19 cellular contexts compared by ENCODE assay signal in genomic region chr18:8625693-8626092, GRCh38. TPM values are rescaled to one million over a fixed set of nuclear protein-coding genes. Genes with fewer than 3 reads are reported as not detected.
DNase-seq lines count a peak whose midpoint lies in the region; ATAC-seq and TF ChIP-seq lines count a peak whose summit lies in the region.
"Had no signal": no experiment of that assay in that cellular context is flagged by ENCODE, and none has a peak within 500 bp of the region (broad histone marks: within the 10 kb centered on the region; RNA-seq: fewer than 3 reads in every experiment).

No MANE protein-coding gene starts in this region.

- H2BK12ac ChIP-seq in mesenchymal stem cell (ENCODE audit: low read length in 2 of 2): no peak overlapping the region

- H3K79me1 ChIP-seq in mesenchymal stem cell (replicated peaks; ENCODE audit: low read length, poor library complexity, severe bottlenecking): peaks cover 39% of the 10 kb centered on the region

- H3K4ac ChIP-seq in mesenchymal stem cell (ENCODE audit: low read depth in 1 of 2, low read length in 2 of 2): no peak overlapping the region

- H3K4me1 Mint-ChIP-seq in neural progenitor cell: peaks cover 22% of the 10 kb centered on the region

- H3K9me3 ChIP-seq in mesenchymal stem cell (ENCODE audit: control insufficient read depth, low read length) (no peaks in the 10 kb centered on the region), neural progenitor cell (ENCODE audit: low read depth) (no peaks in the 10 kb centered on the region)
- H3K9me3 ChIP-seq: breast epithelium, left lung had no signal

- H3K79me2 ChIP-seq in neural progenitor cell (ENCODE audit: low read depth): peaks cover 72% of the 10 kb centered on the region

- peaks cover 33% of the 10 kb centered on the region for H4K20me1 ChIP-seq in neural progenitor cell (ENCODE audit: low read depth)

- H3K4me1 ChIP-seq in mesenchymal stem cell (ENCODE audit: control insufficient read depth, insufficient read depth, low read depth, low read length) (peaks cover 11% of the 10 kb centered on the region), neural progenitor cell (no peaks in the 10 kb centered on the region)

- H2AK5ac ChIP-seq in mesenchymal stem cell (ENCODE audit: low read length, severe bottlenecking): no peak overlapping the region

- over 99% methylated on average over 7 of the region's 9 CpGs for WGBS in mesenchymal stem cell

- peaks cover 16 to 55% of the 10 kb centered on the region in 2 experiments for H3K36me3 ChIP-seq in mesenchymal stem cell (ENCODE audit: control insufficient read depth in 1 of 2, insufficient read depth in 2 of 2, low read depth in 1 of 2, low read length in 2 of 2)
- H3K36me3 ChIP-seq in neural progenitor cell: no peaks in the 10 kb centered on the region
- H3K36me3 ChIP-seq: breast epithelium had no signal

- H3K4me3 ChIP-seq in mesenchymal stem cell (ENCODE audit: insufficient read depth in 1 of 2, low read depth in 1 of 2, low read length in 2 of 2) (no peak overlapping the region), neural progenitor cell (no peak overlapping the region)
- H3K4me3 ChIP-seq: breast epithelium, K562, left lung had no signal

- TF ChIP-seq CTCF in VCaP (conservative IDR thresholded peaks at IDR 0.05) (no peak), neural progenitor cell (IDR thresholded peaks at IDR 0.05) (no peak)

- H3K27me3 ChIP-seq in mesenchymal stem cell (ENCODE audit: control insufficient read depth in 1 of 2, insufficient read depth in 1 of 2, low read length in 2 of 2) (no peaks in the 10 kb centered on the region), neural progenitor cell (no peaks in the 10 kb centered on the region)
- H3K27me3 ChIP-seq: breast epithelium, left lung had no signal

- 0 out of 2 replicates have a peak overlapping the region, but pooled peaks have one; percentile 14 for H3K27ac ChIP-seq in VCaP
- H3K27ac ChIP-seq in mesenchymal stem cell (ENCODE audit: low read length, poor library complexity, severe bottlenecking): no peak overlapping the region
- no peak overlapping the region for H3K27ac ChIP-seq in neural progenitor cell
- H3K27ac ChIP-seq: breast epithelium, left lung had no signal

- peaks cover 2% of the 10 kb centered on the region for H3K27me3 Mint-ChIP-seq in neural progenitor cell (ENCODE audit: insufficient read depth, low read depth)
- H3K27me3 Mint-ChIP-seq: activated naive CD8-positive, alpha-beta T cell treated with anti-CD3 and anti-CD28 coated beads, Interleukin-2, amount 50 U/mL, for 24 hours; T-helper 17 cell had no signal

- no peak overlapping the region for H2AFZ ChIP-seq in mesenchymal stem cell (ENCODE audit: low read depth, low read length)
- no peak overlapping the region for H2AFZ ChIP-seq in neural progenitor cell (replicated peaks)

- peak overlapping the region; percentile 15 for H4K91ac ChIP-seq in mesenchymal stem cell (ENCODE audit: low read length)

- no peak overlapping the region for H2BK120ac ChIP-seq in mesenchymal stem cell (ENCODE audit: low read depth, low read length)

- no peak overlapping the region for H2BK5ac ChIP-seq in mesenchymal stem cell (ENCODE audit: low read depth, low read length, poor library complexity, severe bottlenecking)

- no peak overlapping the region for H4K8ac ChIP-seq in mesenchymal stem cell (ENCODE audit: low read length)

- H3K27ac Mint-ChIP-seq in neural progenitor cell: no peak overlapping the region
- H3K27ac Mint-ChIP-seq: activated naive CD8-positive, alpha-beta T cell treated with anti-CD3 and anti-CD28 coated beads, Interleukin-2, amount 50 U/mL, for 24 hours; activated T-helper 2 cell treated with anti-CD3 and anti-CD28 coated beads, Interferon-gamma antibody, Interleukin-2, Interleukin-4, amounts not matched to agents 10 μg/mL and 5 μg/mL and 100 μg/mL, durations not matched to agents 14 hours and 24 hours and 36 hours; T-helper 17 cell had no signal

- peak overlapping the region in 1 of 2 experiments; percentile 83 for H3K23ac ChIP-seq in mesenchymal stem cell (ENCODE audit: low read length in 2 of 2)

- no peak overlapping the region for H3K4me2 ChIP-seq in mesenchymal stem cell (ENCODE audit: low read length, poor library complexity, severe bottlenecking)
- no peak overlapping the region for H3K4me2 ChIP-seq in neural progenitor cell

- no peaks in the 10 kb centered on the region for H3K9me3 Mint-ChIP-seq in neural progenitor cell

- H3K36me3 Mint-ChIP-seq in neural progenitor cell: peaks cover 25% of the 10 kb centered on the region

- peak; percentile 18 for DNase-seq in DMS53 treated with DMSO at 0.1 percent for 48 hours (lab: John Stamatoyannopoulos, UW; ENCODE audit: unreplicated experiment)
- peak; percentile 66 for DNase-seq in NCI-H2029 (lab: John Stamatoyannopoulos, UW)
- DNase-seq in mesenchymal stem cell: no peak
- no peak for DNase-seq in neural progenitor cell (ENCODE audit: low spot score)
- DNase-seq in hepatic stellate cell (ENCODE audit: low spot score): no peak
- DNase-seq: activated naive CD8-positive, alpha-beta T cell treated with anti-CD3 and anti-CD28 coated beads, Interleukin-2, amount 50 U/mL, for 24 hours; dermis blood vessel endothelial cell; foreskin melanocyte; left lung; NCI-H2227 treated with DMSO at 0.1 percent for 48 hours; occipital lobe; stimulated activated CD4-positive, alpha-beta T cell treated with anti-CD3 and anti-CD28 coated beads, Interleukin-1b, Interleukin-23, amount 100 ng/mL, for 48 hours; T-helper 17 cell had no signal

- H3F3A ChIP-seq in neural progenitor cell (ENCODE audit: low read depth): no peaks in the 10 kb centered on the region

- H2BK15ac ChIP-seq in mesenchymal stem cell (ENCODE audit: low read depth, poor library complexity, severe bottlenecking): no peak overlapping the region

- H3K14ac ChIP-seq in mesenchymal stem cell (ENCODE audit: low read length in 2 of 2): no peak overlapping the region

- no peak overlapping the region for H3K4me3 Mint-ChIP-seq in neural progenitor cell
- H3K4me3 Mint-ChIP-seq: activated naive CD8-positive, alpha-beta T cell treated with anti-CD3 and anti-CD28 coated beads, Interleukin-2, amount 50 U/mL, for 24 hours; T-helper 17 cell had no signal

- ATAC-seq in GM21737 (IDR thresholded peaks at IDR 0.05; ENCODE audit: unreplicated experiment): no peak
- no peak for ATAC-seq in HG02973 (IDR thresholded peaks at IDR 0.05; ENCODE audit: unreplicated experiment)
- ATAC-seq: activated naive CD8-positive, alpha-beta T cell treated with anti-CD3 and anti-CD28 coated beads, Interleukin-2, amount 50 U/mL, for 24 hours; K562; left lung; T-helper 17 cell had no signal

- H3K18ac ChIP-seq in mesenchymal stem cell (ENCODE audit: low read depth in 1 of 2, low read length in 2 of 2): no peak overlapping the region

- no peak overlapping the region for H3K9ac ChIP-seq in mesenchymal stem cell (ENCODE audit: low read length)
- H3K9ac ChIP-seq in neural progenitor cell: no peak overlapping the region

RNA-seq across cellular contexts. Expression of gene RAB12, which starts 16.5 kb away (rescaled TPM):
- 29.5 TPM for polyA plus RNA-seq in mesenchymal stem cell (2013, experiment 1 of 2)
- polyA plus RNA-seq in mesenchymal stem cell (2013, experiment 2 of 2): 30.1 TPM
- 24.6 and 41.4 TPM in 2 replicates for total RNA-seq in neural progenitor cell (ENCODE audit: low replicate concordance)

Comparison
In these comparisons a context has a peak if more than half of its experiments do, and no peak if none do; other contexts are left out.
1. DNase-seq: peak in DMS53 treated with DMSO at 0.1 percent for 48 hours (single experiment) and NCI-H2029 (single experiment); none in mesenchymal stem cell (single experiment), neural progenitor cell (single experiment) and hepatic stellate cell (single experiment).